ENCODE assay signal across 1 cellular context in genomic region chr18:48942554-48943261, GRCh38.
TF ChIP-seq lines count a peak whose summit lies in the region.

No MANE protein-coding gene starts in this region.

TF ChIP-seq in HepG2, 621 proteins besides CTCF, POLR2A, EP300 and RAD21 (continued from another document and continues in another):
- TF ChIP-seq, protein P1, sequence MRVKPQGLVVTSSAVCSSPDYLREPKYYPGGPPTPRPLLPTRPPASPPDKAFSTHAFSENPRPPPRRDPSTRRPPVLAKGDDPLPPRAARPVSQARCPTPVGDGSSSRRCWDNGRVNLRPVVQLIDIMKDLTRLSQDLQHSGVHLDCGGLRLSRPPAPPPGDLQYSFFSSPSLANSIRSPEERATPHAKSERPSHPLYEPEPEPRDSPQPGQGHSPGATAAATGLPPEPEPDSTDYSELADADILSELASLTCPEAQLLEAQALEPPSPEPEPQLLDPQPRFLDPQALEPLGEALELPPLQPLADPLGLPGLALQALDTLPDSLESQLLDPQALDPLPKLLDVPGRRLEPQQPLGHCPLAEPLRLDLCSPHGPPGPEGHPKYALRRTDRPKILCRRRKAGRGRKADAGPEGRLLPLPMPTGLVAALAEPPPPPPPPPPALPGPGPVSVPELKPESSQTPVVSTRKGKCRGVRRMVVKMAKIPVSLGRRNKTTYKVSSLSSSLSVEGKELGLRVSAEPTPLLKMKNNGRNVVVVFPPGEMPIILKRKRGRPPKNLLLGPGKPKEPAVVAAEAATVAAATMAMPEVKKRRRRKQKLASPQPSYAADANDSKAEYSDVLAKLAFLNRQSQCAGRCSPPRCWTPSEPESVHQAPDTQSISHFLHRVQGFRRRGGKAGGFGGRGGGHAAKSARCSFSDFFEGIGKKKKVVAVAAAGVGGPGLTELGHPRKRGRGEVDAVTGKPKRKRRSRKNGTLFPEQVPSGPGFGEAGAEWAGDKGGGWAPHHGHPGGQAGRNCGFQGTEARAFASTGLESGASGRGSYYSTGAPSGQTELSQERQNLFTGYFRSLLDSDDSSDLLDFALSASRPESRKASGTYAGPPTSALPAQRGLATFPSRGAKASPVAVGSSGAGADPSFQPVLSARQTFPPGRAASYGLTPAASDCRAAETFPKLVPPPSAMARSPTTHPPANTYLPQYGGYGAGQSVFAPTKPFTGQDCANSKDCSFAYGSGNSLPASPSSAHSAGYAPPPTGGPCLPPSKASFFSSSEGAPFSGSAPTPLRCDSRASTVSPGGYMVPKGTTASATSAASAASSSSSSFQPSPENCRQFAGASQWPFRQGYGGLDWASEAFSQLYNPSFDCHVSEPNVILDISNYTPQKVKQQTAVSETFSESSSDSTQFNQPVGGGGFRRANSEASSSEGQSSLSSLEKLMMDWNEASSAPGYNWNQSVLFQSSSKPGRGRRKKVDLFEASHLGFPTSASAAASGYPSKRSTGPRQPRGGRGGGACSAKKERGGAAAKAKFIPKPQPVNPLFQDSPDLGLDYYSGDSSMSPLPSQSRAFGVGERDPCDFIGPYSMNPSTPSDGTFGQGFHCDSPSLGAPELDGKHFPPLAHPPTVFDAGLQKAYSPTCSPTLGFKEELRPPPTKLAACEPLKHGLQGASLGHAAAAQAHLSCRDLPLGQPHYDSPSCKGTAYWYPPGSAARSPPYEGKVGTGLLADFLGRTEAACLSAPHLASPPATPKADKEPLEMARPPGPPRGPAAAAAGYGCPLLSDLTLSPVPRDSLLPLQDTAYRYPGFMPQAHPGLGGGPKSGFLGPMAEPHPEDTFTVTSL (CRISPR knock-in tag; IDR thresholded peaks at IDR 0.05; ENCODE audit: borderline replicate concordance): peak; percentile 47; the same call in 1 of the 2 replicates
- no peak for TF ChIP-seq ZNF7 (CRISPR knock-in tag; IDR thresholded peaks at IDR 0.05)
- TF ChIP-seq DBP (CRISPR knock-in tag; IDR thresholded peaks at IDR 0.05; ENCODE audit: not compliant biosample characterization): no peak
- 0 out of 2 replicates have a peak, but pooled peaks have one; percentile 18 for TF ChIP-seq ZFY (CRISPR knock-in tag; IDR thresholded peaks at IDR 0.05)
- TF ChIP-seq, protein P2, sequence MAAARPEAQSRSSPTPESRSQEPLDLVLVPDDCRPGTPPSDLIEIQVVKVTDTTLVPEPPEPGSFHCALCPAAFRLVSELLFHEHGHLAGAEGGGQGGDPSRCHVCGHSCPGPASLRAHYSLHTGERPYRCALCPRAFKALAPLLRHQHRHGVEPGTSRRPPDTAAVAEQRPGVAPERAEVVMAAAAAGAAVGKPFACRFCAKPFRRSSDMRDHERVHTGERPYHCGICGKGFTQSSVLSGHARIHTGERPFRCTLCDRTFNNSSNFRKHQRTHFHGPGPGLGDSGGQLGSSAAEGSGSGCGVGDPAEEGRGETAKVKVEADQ (CRISPR knock-in tag; IDR thresholded peaks at IDR 0.05; ENCODE audit: borderline replicate concordance): no peak
- no peak for TF ChIP-seq ZNF281 (CRISPR knock-in tag; IDR thresholded peaks at IDR 0.05; ENCODE audit: borderline replicate concordance)
- TF ChIP-seq HMG20B (CRISPR knock-in tag; conservative IDR thresholded peaks at IDR 0.05): 0 out of 2 replicates have a peak, but pooled peaks have one; percentile 52
- TF ChIP-seq ETV5 (CRISPR knock-in tag; IDR thresholded peaks at IDR 0.05; ENCODE audit: borderline replicate concordance): peak; percentile 54; the same call in 1 of the 2 replicates
- TF ChIP-seq ATAD3A (CRISPR knock-in tag; IDR thresholded peaks at IDR 0.05): no peak
- no peak for TF ChIP-seq HES4 (CRISPR knock-in tag; IDR thresholded peaks at IDR 0.05; ENCODE audit: borderline replicate concordance)
- no peak; the same call in 1 of the 2 replicates for TF ChIP-seq RFX3 (CRISPR knock-in tag; IDR thresholded peaks at IDR 0.05)
- TF ChIP-seq, protein P3, sequence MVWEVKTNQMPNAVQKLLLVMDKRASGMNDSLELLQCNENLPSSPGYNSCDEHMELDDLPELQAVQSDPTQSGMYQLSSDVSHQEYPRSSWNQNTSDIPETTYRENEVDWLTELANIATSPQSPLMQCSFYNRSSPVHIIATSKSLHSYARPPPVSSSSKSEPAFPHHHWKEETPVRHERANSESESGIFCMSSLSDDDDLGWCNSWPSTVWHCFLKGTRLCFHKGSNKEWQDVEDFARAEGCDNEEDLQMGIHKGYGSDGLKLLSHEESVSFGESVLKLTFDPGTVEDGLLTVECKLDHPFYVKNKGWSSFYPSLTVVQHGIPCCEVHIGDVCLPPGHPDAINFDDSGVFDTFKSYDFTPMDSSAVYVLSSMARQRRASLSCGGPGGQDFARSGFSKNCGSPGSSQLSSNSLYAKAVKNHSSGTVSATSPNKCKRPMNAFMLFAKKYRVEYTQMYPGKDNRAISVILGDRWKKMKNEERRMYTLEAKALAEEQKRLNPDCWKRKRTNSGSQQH (CRISPR knock-in tag; IDR thresholded peaks at IDR 0.05; ENCODE audit: low read depth): 0 out of 2 replicates have a peak, but pooled peaks have one; percentile 56
- TF ChIP-seq, protein P4, sequence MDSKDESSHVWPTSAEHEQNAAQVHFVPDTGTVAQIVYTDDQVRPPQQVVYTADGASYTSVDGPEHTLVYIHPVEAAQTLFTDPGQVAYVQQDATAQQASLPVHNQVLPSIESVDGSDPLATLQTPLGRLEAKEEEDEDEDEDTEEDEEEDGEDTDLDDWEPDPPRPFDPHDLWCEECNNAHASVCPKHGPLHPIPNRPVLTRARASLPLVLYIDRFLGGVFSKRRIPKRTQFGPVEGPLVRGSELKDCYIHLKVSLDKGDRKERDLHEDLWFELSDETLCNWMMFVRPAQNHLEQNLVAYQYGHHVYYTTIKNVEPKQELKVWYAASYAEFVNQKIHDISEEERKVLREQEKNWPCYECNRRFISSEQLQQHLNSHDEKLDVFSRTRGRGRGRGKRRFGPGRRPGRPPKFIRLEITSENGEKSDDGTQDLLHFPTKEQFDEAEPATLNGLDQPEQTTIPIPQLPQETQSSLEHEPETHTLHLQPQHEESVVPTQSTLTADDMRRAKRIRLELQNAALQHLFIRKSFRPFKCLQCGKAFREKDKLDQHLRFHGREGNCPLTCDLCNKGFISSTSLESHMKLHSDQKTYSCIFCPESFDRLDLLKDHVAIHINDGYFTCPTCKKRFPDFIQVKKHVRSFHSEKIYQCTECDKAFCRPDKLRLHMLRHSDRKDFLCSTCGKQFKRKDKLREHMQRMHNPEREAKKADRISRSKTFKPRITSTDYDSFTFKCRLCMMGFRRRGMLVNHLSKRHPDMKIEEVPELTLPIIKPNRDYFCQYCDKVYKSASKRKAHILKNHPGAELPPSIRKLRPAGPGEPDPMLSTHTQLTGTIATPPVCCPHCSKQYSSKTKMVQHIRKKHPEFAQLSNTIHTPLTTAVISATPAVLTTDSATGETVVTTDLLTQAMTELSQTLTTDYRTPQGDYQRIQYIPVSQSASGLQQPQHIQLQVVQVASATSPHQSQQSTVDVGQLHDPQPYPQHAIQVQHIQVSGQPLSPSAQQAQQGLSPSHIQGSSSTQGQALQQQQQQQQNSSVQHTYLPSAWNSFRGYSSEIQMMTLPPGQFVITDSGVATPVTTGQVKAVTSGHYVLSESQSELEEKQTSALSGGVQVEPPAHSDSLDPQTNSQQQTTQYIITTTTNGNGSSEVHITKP (CRISPR knock-in tag; IDR thresholded peaks at IDR 0.05; ENCODE audit: low read depth): peak; percentile 93
- TF ChIP-seq ZNF589 (CRISPR knock-in tag; conservative IDR thresholded peaks at IDR 0.05): no peak
- TF ChIP-seq ZNF337 (CRISPR knock-in tag; IDR thresholded peaks at IDR 0.05; ENCODE audit: borderline replicate concordance, low read depth): no peak
- peak; percentile 66; the same call in 1 of the 2 replicates for TF ChIP-seq POGZ (CRISPR knock-in tag; IDR thresholded peaks at IDR 0.05)
- TF ChIP-seq CERS6 (CRISPR knock-in tag; IDR thresholded peaks at IDR 0.05): no peak
- 0 out of 2 replicates have a peak, but pooled peaks have one; percentile 52 for TF ChIP-seq ZSCAN25 (CRISPR knock-in tag; IDR thresholded peaks at IDR 0.05)
- no peak for TF ChIP-seq HNRNPL (IDR thresholded peaks at IDR 0.05; ENCODE audit: low read depth, low read length)
- no peak for TF ChIP-seq ZBTB42 (CRISPR knock-in tag; IDR thresholded peaks at IDR 0.05)
- no peak for TF ChIP-seq TRIM22 (IDR thresholded peaks at IDR 0.05)
- TF ChIP-seq ERF (CRISPR knock-in tag; IDR thresholded peaks at IDR 0.05): peak; percentile 48
- no peak for TF ChIP-seq ZNF616 (CRISPR knock-in tag; IDR thresholded peaks at IDR 0.05; ENCODE audit: low read depth)
- TF ChIP-seq IRF2 (CRISPR knock-in tag; IDR thresholded peaks at IDR 0.05): peak; percentile 61; the same call in 1 of the 2 replicates
- no peak for TF ChIP-seq ZFX (CRISPR knock-in tag; IDR thresholded peaks at IDR 0.05; ENCODE audit: low read depth)
- no peak for TF ChIP-seq ZNF569 (CRISPR knock-in tag; IDR thresholded peaks at IDR 0.05; ENCODE audit: borderline replicate concordance)
- TF ChIP-seq ZFAT (CRISPR knock-in tag; conservative IDR thresholded peaks at IDR 0.05): no peak
- peak; percentile 32; the same call in 1 of the 2 replicates for TF ChIP-seq CBX5 (CRISPR knock-in tag; IDR thresholded peaks at IDR 0.05; ENCODE audit: borderline replicate concordance)
- TF ChIP-seq HNF4G (IDR thresholded peaks at IDR 0.05; ENCODE audit: borderline replicate concordance, low read depth, low read length): peak; percentile 70; the same call in 1 of the 2 replicates
- no peak for TF ChIP-seq HNF4G (CRISPR knock-in tag; IDR thresholded peaks at IDR 0.05; ENCODE audit: borderline replicate concordance, low read depth)
- no peak for TF ChIP-seq SP140L (CRISPR knock-in tag; IDR thresholded peaks at IDR 0.05; ENCODE audit: borderline replicate concordance)
- no peak for TF ChIP-seq ZNF251 (CRISPR knock-in tag; IDR thresholded peaks at IDR 0.05)
- TF ChIP-seq RFX5 (IDR thresholded peaks at IDR 0.05; ENCODE audit: low read depth, low read length): no peak
- TF ChIP-seq NFE2L2 (IDR thresholded peaks at IDR 0.05; ENCODE audit: low read length): no peak
- no peak for TF ChIP-seq RNF2 (conservative IDR thresholded peaks at IDR 0.05; ENCODE audit: low read depth)
- TF ChIP-seq ZSCAN9 (CRISPR knock-in tag; IDR thresholded peaks at IDR 0.05; ENCODE audit: borderline replicate concordance): peak; percentile 47; the same call in 1 of the 2 replicates
- no peak for TF ChIP-seq ZSCAN22 (CRISPR knock-in tag; IDR thresholded peaks at IDR 0.05)
- TF ChIP-seq ELF4 (CRISPR knock-in tag; IDR thresholded peaks at IDR 0.05; ENCODE audit: borderline replicate concordance): no peak
- no peak for TF ChIP-seq ADNP (CRISPR knock-in tag; IDR thresholded peaks at IDR 0.05)
- no peak for TF ChIP-seq ZNF224 (CRISPR knock-in tag; IDR thresholded peaks at IDR 0.05)
- peak; percentile 88 for TF ChIP-seq HDAC2 (CRISPR knock-in tag; IDR thresholded peaks at IDR 0.05)
